8 cellular contexts compared by ENCODE assay signal in the genomic region with DNA sequence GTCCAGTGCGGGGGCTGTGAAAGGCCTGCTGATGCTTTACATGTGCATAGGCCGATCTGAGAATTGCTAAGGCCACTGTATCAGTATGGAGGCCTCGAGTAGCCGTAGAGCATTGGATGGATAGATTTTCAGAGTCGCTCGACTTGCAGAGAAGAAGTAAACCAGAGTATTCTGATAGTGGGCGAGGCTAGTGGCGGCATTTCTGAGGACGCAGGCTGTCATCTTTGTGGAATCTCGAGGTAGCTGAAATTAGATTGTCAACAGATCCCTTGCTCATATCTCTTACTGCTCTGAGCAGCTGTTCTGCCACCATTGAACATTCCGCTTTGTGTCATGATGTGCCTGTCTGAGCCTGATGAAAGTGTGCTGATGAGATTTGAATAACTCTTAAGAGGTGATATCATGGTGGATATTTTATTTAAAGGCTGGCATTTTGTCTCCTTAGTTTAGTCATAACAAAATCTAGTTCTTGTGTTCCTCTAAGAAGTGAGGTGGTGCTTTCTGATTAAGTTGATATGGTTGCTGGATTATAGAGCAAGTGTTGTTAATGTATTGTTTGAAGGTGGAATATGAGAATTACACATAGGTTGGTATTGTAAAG.
DNase-seq lines count a peak whose midpoint lies in the region; ATAC-seq and TF ChIP-seq lines count a peak whose summit lies in the region.

No MANE protein-coding gene starts in this region.

- no peak for ATAC-seq in activated naive CD8-positive, alpha-beta T cell treated with anti-CD3 and anti-CD28 coated beads, Interleukin-2, amount 50 U/mL, for 24 hours
- no peak for ATAC-seq in stimulated activated naive B cell treated with anti-CD40 and anti-IgM and Interleukin-4, amounts not matched to agents 10 μg/mL and 1 μg/mL and 100 μg/mL, for 72 hours (replicated peaks)
- ATAC-seq in GM19467 (IDR thresholded peaks at IDR 0.05; ENCODE audit: unreplicated experiment): no peak
- ATAC-seq in HG02588 (IDR thresholded peaks at IDR 0.05; ENCODE audit: unreplicated experiment): no peak
- ATAC-seq in GM18867 (IDR thresholded peaks at IDR 0.05; ENCODE audit: unreplicated experiment): no peak

- peaks cover 4% of the 10 kb centered on the region for H3K27me3 Mint-ChIP-seq in activated naive CD8-positive, alpha-beta T cell treated with anti-CD3 and anti-CD28 coated beads, Interleukin-2, amount 50 U/mL, for 24 hours
- H3K27me3 Mint-ChIP-seq in stimulated activated naive B cell treated with anti-CD40 and anti-IgM and Interleukin-4, amounts not matched to agents 10 μg/mL and 1 μg/mL and 100 μg/mL, for 72 hours: no peaks in the 10 kb centered on the region

- peak; percentile 42 for DNase-seq in HuH-7.5 (ENCODE audit: low spot score)
- DNase-seq in activated naive CD8-positive, alpha-beta T cell treated with anti-CD3 and anti-CD28 coated beads, Interleukin-2, amount 50 U/mL, for 24 hours: no peak
- DNase-seq in iris pigment epithelial cell (ENCODE audit: low read depth): peak; percentile 66
- DNase-seq in stimulated activated naive B cell treated with anti-CD40 and anti-IgM and Interleukin-4, amounts not matched to agents 10 μg/mL and 1 μg/mL and 100 μg/mL, for 72 hours: no peak

- peak overlapping the region; percentile 77 for H3K4me3 Mint-ChIP-seq in activated naive CD8-positive, alpha-beta T cell treated with anti-CD3 and anti-CD28 coated beads, Interleukin-2, amount 50 U/mL, for 24 hours
- H3K4me3 Mint-ChIP-seq in stimulated activated naive B cell treated with anti-CD40 and anti-IgM and Interleukin-4, amounts not matched to agents 10 μg/mL and 1 μg/mL and 100 μg/mL, for 72 hours: peak overlapping the region; percentile 85

- H3K27ac ChIP-seq in C4-2B: peak overlapping the region; percentile 94

- H3K27ac Mint-ChIP-seq in activated naive CD8-positive, alpha-beta T cell treated with anti-CD3 and anti-CD28 coated beads, Interleukin-2, amount 50 U/mL, for 24 hours: peak overlapping the region; percentile 32
- H3K27ac Mint-ChIP-seq in stimulated activated naive B cell treated with anti-CD40 and anti-IgM and Interleukin-4, amounts not matched to agents 10 μg/mL and 1 μg/mL and 100 μg/mL, for 72 hours: peak overlapping the region; percentile 62

- no peak for TF ChIP-seq CTCF in C4-2B (conservative IDR thresholded peaks at IDR 0.05)

- no peaks in the 10 kb centered on the region for H3K36me3 Mint-ChIP-seq in activated naive CD8-positive, alpha-beta T cell treated with anti-CD3 and anti-CD28 coated beads, Interleukin-2, amount 50 U/mL, for 24 hours (ENCODE audit: low read depth)
- H3K36me3 Mint-ChIP-seq in stimulated activated naive B cell treated with anti-CD40 and anti-IgM and Interleukin-4, amounts not matched to agents 10 μg/mL and 1 μg/mL and 100 μg/mL, for 72 hours: no peaks in the 10 kb centered on the region

- no peaks in the 10 kb centered on the region for H3K9me3 Mint-ChIP-seq in activated naive CD8-positive, alpha-beta T cell treated with anti-CD3 and anti-CD28 coated beads, Interleukin-2, amount 50 U/mL, for 24 hours
- no peaks in the 10 kb centered on the region for H3K9me3 Mint-ChIP-seq in stimulated activated naive B cell treated with anti-CD40 and anti-IgM and Interleukin-4, amounts not matched to agents 10 μg/mL and 1 μg/mL and 100 μg/mL, for 72 hours

- H3K4me1 Mint-ChIP-seq in activated naive CD8-positive, alpha-beta T cell treated with anti-CD3 and anti-CD28 coated beads, Interleukin-2, amount 50 U/mL, for 24 hours: peaks cover 35% of the 10 kb centered on the region
- H3K4me1 Mint-ChIP-seq in stimulated activated naive B cell treated with anti-CD40 and anti-IgM and Interleukin-4, amounts not matched to agents 10 μg/mL and 1 μg/mL and 100 μg/mL, for 72 hours: peaks cover 18 to 45% of the 10 kb centered on the region in 2 donors

Comparison
In these comparisons a context has a peak if more than half of its experiments do, and no peak if none do; other contexts are left out.
1. DNase-seq: peak in HuH-7.5 (single experiment) and iris pigment epithelial cell (single experiment); none in activated naive CD8-positive, alpha-beta T cell treated with anti-CD3 and anti-CD28 coated beads, Interleukin-2, amount 50 U/mL, for 24 hours (single experiment) and stimulated activated naive B cell treated with anti-CD40 and anti-IgM and Interleukin-4, amounts not matched to agents 10 μg/mL and 1 μg/mL and 100 μg/mL, for 72 hours (single experiment).